ENCODE assay signal across 10 cellular contexts in the genomic region with DNA sequence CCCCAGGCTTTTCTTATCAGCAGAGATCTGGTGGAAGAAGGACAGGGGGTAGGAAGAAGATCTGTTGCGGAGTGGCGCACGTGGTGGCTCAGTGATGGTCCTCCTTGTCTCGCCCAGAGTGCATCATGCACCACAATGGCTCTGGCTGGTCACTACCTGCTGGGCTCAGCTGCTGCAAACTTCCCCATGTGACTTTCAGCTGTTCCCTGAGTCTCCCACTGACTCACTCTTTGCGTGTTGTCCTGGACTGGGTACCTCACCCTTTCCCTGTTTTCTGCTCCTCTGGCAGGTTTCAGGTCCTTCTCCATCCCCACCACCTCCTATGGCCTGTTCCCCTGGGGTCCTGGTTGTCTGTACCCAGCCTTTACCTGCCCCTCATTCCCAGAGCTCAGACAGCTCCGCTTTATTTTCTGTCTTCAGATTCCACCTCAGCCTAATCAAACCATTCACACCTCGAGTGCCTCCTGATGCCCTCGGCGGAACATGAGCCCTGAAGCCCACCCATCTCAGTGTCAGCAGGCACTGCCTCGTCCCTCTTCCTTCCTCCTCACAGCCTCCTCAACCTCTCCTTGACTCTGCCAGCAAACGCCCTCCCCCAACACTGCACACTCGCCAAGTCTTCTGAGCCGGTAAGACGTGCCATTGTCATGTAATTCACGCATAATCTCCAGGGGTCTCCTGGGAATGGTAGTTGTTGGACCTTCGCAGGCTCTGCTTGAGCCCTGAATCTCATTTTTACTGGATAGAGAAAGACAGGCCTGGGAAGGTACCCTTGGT. TPM values are rescaled to one million over a fixed set of nuclear protein-coding genes. Genes with fewer than 3 reads are reported as not detected.
DNase-seq lines count a peak whose midpoint lies in the region; ATAC-seq and TF ChIP-seq lines count a peak whose summit lies in the region.
"Had no signal": no experiment of that assay in that cellular context is flagged by ENCODE, and none has a peak within 500 bp of the region (broad histone marks: within the 10 kb centered on the region; RNA-seq: fewer than 3 reads in every experiment).

No MANE protein-coding gene starts in this region.

- intact Hi-C loops in esophagus squamous epithelium (cut with DNase I) = loop anchor here (5.0 kb wide), 1 partner anchor 33 kb away; no protein-coding TSS in a partner anchor
- intact Hi-C loops in tibial artery (cut with DNase I; ENCODE audit: low total_unique reads) = loop anchor here (5.0 kb wide), 1 partner anchor 887 kb away; no protein-coding TSS in a partner anchor

- peaks cover 0 to 5% (median 1%) of the 10 kb centered on the region in 4 donors for H3K4me1 ChIP-seq in Peyer's patch
- H3K4me1 ChIP-seq in esophagus squamous epithelium = peaks cover 18 to 56% (median 47%) of the 10 kb centered on the region in 3 donors
- peaks cover 25% of the 10 kb centered on the region for H3K4me1 ChIP-seq in muscle layer of colon (ENCODE audit: insufficient read depth, low read length)
- peaks cover 0 to 47% (median 38%) of the 10 kb centered on the region in 4 donors for H3K4me1 ChIP-seq in tibial artery

- no peaks in the 10 kb centered on the region for H3K36me3 ChIP-seq in Peyer's patch
- peaks cover 0 to 38% (median 7%) of the 10 kb centered on the region in 3 donors for H3K36me3 ChIP-seq in esophagus squamous epithelium
- peaks cover 46% of the 10 kb centered on the region for H3K36me3 ChIP-seq in muscle layer of colon (ENCODE audit: insufficient read depth, low read length)
- H3K36me3 ChIP-seq in tibial artery = peaks cover 40 to 48% (median 44%) of the 10 kb centered on the region in 3 donors

- H3K27me3 ChIP-seq in Peyer's patch (no peaks in the 10 kb centered on the region), esophagus squamous epithelium (no peaks in the 10 kb centered on the region), muscle layer of colon (ENCODE audit: control insufficient read depth in 1 of 2, insufficient read depth in 2 of 2, low read length in 2 of 2) (no peaks in the 10 kb centered on the region), tibial artery (no peaks in the 10 kb centered on the region)

- TF ChIP-seq POLR2A in Peyer's patch (IDR thresholded peaks at IDR 0.05) (no peak), esophagus squamous epithelium (IDR thresholded peaks at IDR 0.05) (no peak)

- H3K27ac ChIP-seq in Peyer's patch (peak overlapping the region; percentile 48 to 82 (median 72)), esophagus squamous epithelium (peak overlapping the region; percentile 78 to 92 (median 87)), muscle layer of colon (ENCODE audit: low read depth, low read length) (peak overlapping the region; percentile 98), tibial artery (peak overlapping the region; percentile 78 to 87)
- H3K27ac ChIP-seq: VCaP had no signal

- ATAC-seq in GM21528 (IDR thresholded peaks at IDR 0.05; ENCODE audit: low FRiP score, unreplicated experiment) (no peak), GM19395 (IDR thresholded peaks at IDR 0.05; ENCODE audit: unreplicated experiment) (no peak)

- H3K9ac ChIP-seq in muscle layer of colon (ENCODE audit: low read length) = peak overlapping the region; percentile 30

- H3K9me3 ChIP-seq in Peyer's patch = no peaks in the 10 kb centered on the region
- H3K9me3 ChIP-seq in esophagus squamous epithelium = no peaks in the 10 kb centered on the region
- no peaks in the 10 kb centered on the region for H3K9me3 ChIP-seq in muscle layer of colon (ENCODE audit: low read length)
- H3K9me3 ChIP-seq in tibial artery = no peaks in the 10 kb centered on the region

- DNase-seq in Peyer's patch (no peak), esophagus squamous epithelium (lab: John Stamatoyannopoulos, UW) (no peak), tibial artery (no peak), Ammon's horn (ENCODE audit: low spot score) (no peak)
- no peak for DNase-seq in activated T-cell treated with anti-CD3 and anti-CD28 coated beads, Interleukin-2, amount 50 U/mL, for 1 hour
- DNase-seq: Karpas-422 had no signal

- TF ChIP-seq CTCF in Peyer's patch (IDR thresholded peaks at IDR 0.05) (no peak), esophagus squamous epithelium (IDR thresholded peaks at IDR 0.05) (no peak), tibial artery (IDR thresholded peaks at IDR 0.05) (no peak)

- WGBS in esophagus squamous epithelium, 2 donors = 58 to 59% methylated on average over 11 to 15 of the region's 16 CpGs

- H3K4me3 ChIP-seq in Peyer's patch (peak overlapping the region in 3 of 4 donors; percentile 36 to 50 (median 39)), esophagus squamous epithelium (peak overlapping the region; percentile 36 to 68 (median 50)), muscle layer of colon (ENCODE audit: low read depth in 1 of 2, low read length in 2 of 2) (peak overlapping the region in 1 of 2 donors; percentile 75), tibial artery (peak overlapping the region; percentile 57)

RNA-seq across cellular contexts. Expression of gene C1R, which starts 1.8 kb away (rescaled TPM):
- total RNA-seq in Peyer's patch (100 to 1,000 TPM in 3 of 4 donors, 10 to 100 TPM in 1; 27.5 to 151 (median 125) TPM), esophagus squamous epithelium (100 to 1,000 TPM in 2 of 4 donors, 10 to 100 TPM in 2; 22.8 to 297 (median 140) TPM)

RNA-seq across cellular contexts. Expression of gene C1RL, which starts 18.6 kb away (rescaled TPM):
- 10 to 100 TPM; 44.6 to 87.7 (median 51.5) TPM for total RNA-seq in Peyer's patch
- total RNA-seq in esophagus squamous epithelium = 10 to 100 TPM; 13.0 to 53.2 (median 25.8) TPM

RNA-seq across cellular contexts. Expression of gene C1S, which starts 29.9 kb away (rescaled TPM):
- total RNA-seq in Peyer's patch (100 to 1,000 TPM in 2 of 4 donors, 10 to 100 TPM in 2; 55.9 to 187 (median 108) TPM), esophagus squamous epithelium (100 to 1,000 TPM in 2 of 4 donors, 10 to 100 TPM in 2; 25.2 to 375 (median 110) TPM)

RNA-seq across cellular contexts. Expression of gene RBP5, which starts 38.3 kb away (rescaled TPM):
- total RNA-seq in Peyer's patch = 10 to 100 TPM in 1 of 4 donors, 1 to 10 TPM in 2, not detected in 1; 3.7 to 64.4 (median 4.3) TPM
- total RNA-seq in esophagus squamous epithelium = 1 to 10 TPM in 1 of 4 donors, under 1 TPM in 1, not detected in 2; 0.53 to 1.3 TPM

RNA-seq across cellular contexts. Expression of gene CLSTN3, which starts 39.8 kb away (rescaled TPM):
- total RNA-seq in Peyer's patch = 100 to 1,000 TPM in 1 of 4 donors, 10 to 100 TPM in 3; 35.0 to 120 (median 57.3) TPM
- total RNA-seq in esophagus squamous epithelium = 10 to 100 TPM in 2 of 4 donors, 1 to 10 TPM in 2; 4.8 to 12.4 (median 9.5) TPM
